Comparison of ENCODE assay signal across 1 cellular context in the genomic region with DNA sequence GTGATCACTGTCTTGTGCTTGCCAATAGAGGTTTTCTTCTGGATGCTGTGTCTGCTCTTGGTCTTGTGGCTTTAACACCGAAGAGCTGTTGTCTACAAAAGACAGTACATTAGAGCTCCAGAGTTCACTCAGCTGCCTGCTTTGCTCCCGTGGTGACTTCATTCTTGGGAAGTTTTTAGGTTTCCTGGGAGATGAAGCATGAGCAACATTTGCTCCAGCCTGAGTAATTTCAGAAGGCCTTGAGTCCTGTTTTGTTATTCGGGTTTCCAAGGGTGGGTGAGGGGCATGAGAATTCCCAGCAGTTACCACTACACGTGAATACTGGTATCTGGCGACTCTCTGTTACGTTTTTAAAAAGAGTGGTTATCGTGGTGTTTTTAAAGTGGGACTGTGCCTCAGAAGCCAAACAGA.
A peak's percentile ranks its signal among the peaks of the same experiment; 100 is the strongest.
TF ChIP-seq lines count a peak whose summit lies in the region.

No MANE protein-coding gene starts in this region.

TF ChIP-seq in SK-N-SH, 30 proteins besides CTCF, POLR2A, EP300 and RAD21 (continued from another document):
- TF ChIP-seq, protein P1, sequence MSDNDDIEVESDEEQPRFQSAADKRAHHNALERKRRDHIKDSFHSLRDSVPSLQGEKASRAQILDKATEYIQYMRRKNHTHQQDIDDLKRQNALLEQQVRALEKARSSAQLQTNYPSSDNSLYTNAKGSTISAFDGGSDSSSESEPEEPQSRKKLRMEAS (IDR thresholded peaks at IDR 0.05; ENCODE audit: low read depth): 0 out of 2 replicates have a peak, but pooled peaks have one; percentile 32
- TF ChIP-seq, protein P2, sequence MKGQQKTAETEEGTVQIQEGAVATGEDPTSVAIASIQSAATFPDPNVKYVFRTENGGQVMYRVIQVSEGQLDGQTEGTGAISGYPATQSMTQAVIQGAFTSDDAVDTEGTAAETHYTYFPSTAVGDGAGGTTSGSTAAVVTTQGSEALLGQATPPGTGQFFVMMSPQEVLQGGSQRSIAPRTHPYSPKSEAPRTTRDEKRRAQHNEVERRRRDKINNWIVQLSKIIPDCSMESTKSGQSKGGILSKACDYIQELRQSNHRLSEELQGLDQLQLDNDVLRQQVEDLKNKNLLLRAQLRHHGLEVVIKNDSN (IDR thresholded peaks at IDR 0.05; ENCODE audit: borderline replicate concordance, low read depth): no peak
- TF ChIP-seq FOSL2 (IDR thresholded peaks at IDR 0.05; ENCODE audit: borderline replicate concordance, low read depth): no peak; the same call in 1 of the 2 replicates
- TF ChIP-seq NRF1 (IDR thresholded peaks at IDR 0.05; ENCODE audit: low read depth, low read length): no peak
- TF ChIP-seq, protein P3, sequence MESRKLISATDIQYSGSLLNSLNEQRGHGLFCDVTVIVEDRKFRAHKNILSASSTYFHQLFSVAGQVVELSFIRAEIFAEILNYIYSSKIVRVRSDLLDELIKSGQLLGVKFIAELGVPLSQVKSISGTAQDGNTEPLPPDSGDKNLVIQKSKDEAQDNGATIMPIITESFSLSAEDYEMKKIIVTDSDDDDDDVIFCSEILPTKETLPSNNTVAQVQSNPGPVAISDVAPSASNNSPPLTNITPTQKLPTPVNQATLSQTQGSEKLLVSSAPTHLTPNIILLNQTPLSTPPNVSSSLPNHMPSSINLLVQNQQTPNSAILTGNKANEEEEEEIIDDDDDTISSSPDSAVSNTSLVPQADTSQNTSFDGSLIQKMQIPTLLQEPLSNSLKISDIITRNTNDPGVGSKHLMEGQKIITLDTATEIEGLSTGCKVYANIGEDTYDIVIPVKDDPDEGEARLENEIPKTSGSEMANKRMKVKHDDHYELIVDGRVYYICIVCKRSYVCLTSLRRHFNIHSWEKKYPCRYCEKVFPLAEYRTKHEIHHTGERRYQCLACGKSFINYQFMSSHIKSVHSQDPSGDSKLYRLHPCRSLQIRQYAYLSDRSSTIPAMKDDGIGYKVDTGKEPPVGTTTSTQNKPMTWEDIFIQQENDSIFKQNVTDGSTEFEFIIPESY (IDR thresholded peaks at IDR 0.05; ENCODE audit: borderline replicate concordance, low read depth): no peak
- no peak for TF ChIP-seq GATA2 (CRISPR knock-in tag; IDR thresholded peaks at IDR 0.05)
- peak; percentile 16; the same call in 1 of the 2 replicates for TF ChIP-seq JUND (IDR thresholded peaks at IDR 0.05)
- TF ChIP-seq RCOR1 (IDR thresholded peaks at IDR 0.05; ENCODE audit: low read length): no peak
- TF ChIP-seq MEF2A (IDR thresholded peaks at IDR 0.05; ENCODE audit: borderline replicate concordance, low read depth): no peak
- TF ChIP-seq YY1 (IDR thresholded peaks at IDR 0.05; ENCODE audit: low read depth): no peak
TF ChIP-seq in SK-N-SH: peak in this region for 5.
